Comparison of ENCODE assay signal across 17 cellular contexts in genomic region chr4:101724093-101724492, GRCh38.
DNase-seq lines count a peak whose midpoint lies in the region; ATAC-seq and TF ChIP-seq lines count a peak whose summit lies in the region.
"Had no signal": no experiment of that assay in that cellular context is flagged by ENCODE, and none has a peak within 500 bp of the region (broad histone marks: within the 10 kb centered on the region; RNA-seq: fewer than 3 reads in every experiment).

No MANE protein-coding gene starts in this region.

- peak overlapping the region; percentile 85 for H2AFZ ChIP-seq in OCI-LY1 (ENCODE audit: low read length)

- intact Hi-C loops in activated CD4-positive, alpha-beta memory T cell treated with anti-CD3 and anti-CD28 coated beads for 36 hours (cut with micrococcal nuclease) = no loop called here

- H3K9ac ChIP-seq in OCI-LY1 (ENCODE audit: low read length) (no peak overlapping the region), endodermal cell (ENCODE audit: extremely low read depth, low read length, poor library complexity, severe bottlenecking) (no peak overlapping the region)

- H3K9me3 ChIP-seq in OCI-LY1 (ENCODE audit: low read length) (no peaks in the 10 kb centered on the region), endodermal cell (ENCODE audit: control insufficient read depth, low read length) (no peaks in the 10 kb centered on the region)
- H3K9me3 ChIP-seq: gastrocnemius medialis had no signal

- no peaks in the 10 kb centered on the region for H3K9me2 ChIP-seq in OCI-LY1 (ENCODE audit: low read depth, low read length)

- peaks cover 12% of the 10 kb centered on the region for H3K4me1 ChIP-seq in OCI-LY1 (ENCODE audit: insufficient read depth, low read length, severe bottlenecking)
- H3K4me1 ChIP-seq in endodermal cell (ENCODE audit: control insufficient read depth, insufficient read depth, low read length) = no peaks in the 10 kb centered on the region
- H3K4me1 ChIP-seq: gastrocnemius medialis had no signal

- CTCF ChIA-PET in activated CD4-positive, alpha-beta memory T cell treated with anti-CD3 and anti-CD28 coated beads for 36 hours (lab: Charles Lee) = no interaction called here
- CTCF ChIA-PET in activated CD4-positive, alpha-beta memory T cell treated with anti-CD3 and anti-CD28 coated beads, Interleukin-2, amount 10 ng/mL, durations not matched to agents 7 days and 5 days (lab: Charles Lee) = no interaction called here

- H3K27ac ChIP-seq in OCI-LY1 (ENCODE audit: low read depth, low read length, poor library complexity, severe bottlenecking) (no peak overlapping the region), endodermal cell (ENCODE audit: low read depth, low read length) (no peak overlapping the region)
- H3K27ac ChIP-seq: gastrocnemius medialis, RWPE1 had no signal

- H3K27me3 Mint-ChIP-seq in activated CD4-positive, alpha-beta memory T cell treated with anti-CD3 and anti-CD28 coated beads for 36 hours = peaks cover 2% of the 10 kb centered on the region
- H3K27me3 Mint-ChIP-seq in activated CD4-positive, alpha-beta memory T cell treated with anti-CD3 and anti-CD28 coated beads, Interleukin-2, amount 10 ng/mL, durations not matched to agents 7 days and 5 days = no peaks in the 10 kb centered on the region
- no peaks in the 10 kb centered on the region for H3K27me3 Mint-ChIP-seq in endodermal cell (ENCODE audit: insufficient read depth)

- no peak overlapping the region for H3K27ac Mint-ChIP-seq in activated CD4-positive, alpha-beta memory T cell treated with anti-CD3 and anti-CD28 coated beads for 36 hours
- H3K27ac Mint-ChIP-seq in activated CD4-positive, alpha-beta memory T cell treated with anti-CD3 and anti-CD28 coated beads, Interleukin-2, amount 10 ng/mL, durations not matched to agents 7 days and 5 days = no peak overlapping the region
- H3K27ac Mint-ChIP-seq in endodermal cell = no peak overlapping the region

- peak; percentile 14 for DNase-seq in activated CD4-positive, alpha-beta memory T cell treated with anti-CD3 and anti-CD28 coated beads for 36 hours
- DNase-seq in activated CD4-positive, alpha-beta memory T cell treated with anti-CD3 and anti-CD28 coated beads, Interleukin-2, amount 10 ng/mL, durations not matched to agents 7 days and 5 days = no peak
- peak; percentile 73 for DNase-seq in putamen (ENCODE audit: low spot score)
- no peak for DNase-seq in GM13976 (ENCODE audit: low spot score)
- DNase-seq in endodermal cell = no peak
- DNase-seq: activated CD4-positive, alpha-beta T cell treated with anti-CD3 and anti-CD28 coated beads for 1 hour; aorta; gastrocnemius medialis; NCI-H524; stimulated activated CD4-positive, alpha-beta T cell treated with anti-CD3 and anti-CD28 coated beads, Interleukin-4, amount 100 ng/mL, for 24 hours; trophoblast cell had no signal

- H3K4me1 Mint-ChIP-seq in activated CD4-positive, alpha-beta memory T cell treated with anti-CD3 and anti-CD28 coated beads for 36 hours (ENCODE audit: low read depth) = peaks cover 8% of the 10 kb centered on the region
- H3K4me1 Mint-ChIP-seq in activated CD4-positive, alpha-beta memory T cell treated with anti-CD3 and anti-CD28 coated beads, Interleukin-2, amount 10 ng/mL, durations not matched to agents 7 days and 5 days = peaks cover 3% of the 10 kb centered on the region
- no peaks in the 10 kb centered on the region for H3K4me1 Mint-ChIP-seq in endodermal cell
- H3K4me1 Mint-ChIP-seq: neural crest cell had no signal

- H4K20me1 ChIP-seq in OCI-LY1 (ENCODE audit: insufficient read depth, low read length) = no peaks in the 10 kb centered on the region

- H3K4me3 Mint-ChIP-seq in activated CD4-positive, alpha-beta memory T cell treated with anti-CD3 and anti-CD28 coated beads for 36 hours = no peak overlapping the region
- H3K4me3 Mint-ChIP-seq in activated CD4-positive, alpha-beta memory T cell treated with anti-CD3 and anti-CD28 coated beads, Interleukin-2, amount 10 ng/mL, durations not matched to agents 7 days and 5 days = no peak overlapping the region
- no peak overlapping the region for H3K4me3 Mint-ChIP-seq in endodermal cell
- H3K4me3 Mint-ChIP-seq: neural crest cell had no signal

- H3K4me3 ChIP-seq in OCI-LY1 (ENCODE audit: low read depth, low read length, poor library complexity, severe bottlenecking) (peak overlapping the region; percentile 17), endodermal cell (ENCODE audit: low read length) (no peak overlapping the region)
- H3K4me3 ChIP-seq: gastrocnemius medialis, lung had no signal

- ATAC-seq in GM19467 (IDR thresholded peaks at IDR 0.05; ENCODE audit: unreplicated experiment) (peak; percentile 70), GM18858 (IDR thresholded peaks at IDR 0.05; ENCODE audit: unreplicated experiment) (no peak)
- ATAC-seq: gastrocnemius medialis had no signal

- TF ChIP-seq CTCF in OCI-LY1 (IDR thresholded peaks at IDR 0.05; ENCODE audit: low read length) (no peak), GM13976 (IDR thresholded peaks at IDR 0.05; ENCODE audit: borderline replicate concordance, control extremely low read depth, extremely low read depth, insufficient read depth, missing control alignments) (no peak), endodermal cell (conservative IDR thresholded peaks at IDR 0.05) (no peak)

- H3K27me3 ChIP-seq in OCI-LY1 (ENCODE audit: insufficient read depth, low read length) = no peaks in the 10 kb centered on the region
- H3K27me3 ChIP-seq in endodermal cell (ENCODE audit: control insufficient read depth, insufficient read depth, low read length, poor library complexity, severe bottlenecking) = no peaks in the 10 kb centered on the region
- H3K27me3 ChIP-seq: gastrocnemius medialis had no signal

- H3K9me3 Mint-ChIP-seq in activated CD4-positive, alpha-beta memory T cell treated with anti-CD3 and anti-CD28 coated beads for 36 hours = no peaks in the 10 kb centered on the region
- H3K9me3 Mint-ChIP-seq in activated CD4-positive, alpha-beta memory T cell treated with anti-CD3 and anti-CD28 coated beads, Interleukin-2, amount 10 ng/mL, durations not matched to agents 7 days and 5 days = no peaks in the 10 kb centered on the region
- no peaks in the 10 kb centered on the region for H3K9me3 Mint-ChIP-seq in endodermal cell
- H3K9me3 Mint-ChIP-seq: neural crest cell had no signal

- in situ Hi-C loops in GM13976 (cut with MboI; ENCODE audit: low sequenced_read_pairs, unreplicated experiment) = loop anchor here (25.0 kb wide), 1 partner anchor 562 kb away; no protein-coding TSS in a partner anchor

- H3K36me3 Mint-ChIP-seq in activated CD4-positive, alpha-beta memory T cell treated with anti-CD3 and anti-CD28 coated beads for 36 hours = no peaks in the 10 kb centered on the region
- H3K36me3 Mint-ChIP-seq in activated CD4-positive, alpha-beta memory T cell treated with anti-CD3 and anti-CD28 coated beads, Interleukin-2, amount 10 ng/mL, durations not matched to agents 7 days and 5 days (ENCODE audit: low read depth) = no peaks in the 10 kb centered on the region
- H3K36me3 Mint-ChIP-seq in endodermal cell (ENCODE audit: low read depth) = no peaks in the 10 kb centered on the region

- 86% methylated on average over 2 of the region's 2 CpGs; no CpG with 5 or more reads in 1 of the 2 experiments for WGBS in endodermal cell (ENCODE audit: insufficient coverage in 1 of 2, insufficient read length in 1 of 2), 2 experiments

- H3F3A ChIP-seq in OCI-LY1 (ENCODE audit: insufficient read depth, low read length) = no peaks in the 10 kb centered on the region

- POLR2A ChIA-PET in activated CD4-positive, alpha-beta memory T cell treated with anti-CD3 and anti-CD28 coated beads for 36 hours (lab: Charles Lee) = no interaction called here
- POLR2A ChIA-PET in activated CD4-positive, alpha-beta memory T cell treated with anti-CD3 and anti-CD28 coated beads, Interleukin-2, amount 10 ng/mL, durations not matched to agents 7 days and 5 days (lab: Charles Lee) = no interaction called here

- peak overlapping the region; percentile 57 for H3K4me2 ChIP-seq in OCI-LY1 (ENCODE audit: low read length)

- H3K79me2 ChIP-seq in OCI-LY1 (ENCODE audit: insufficient read depth, low read length) = no peaks in the 10 kb centered on the region

- H3K36me3 ChIP-seq in OCI-LY1 (ENCODE audit: insufficient read depth, low read length) (no peaks in the 10 kb centered on the region), endodermal cell (ENCODE audit: control insufficient read depth, insufficient read depth, low read length) (no peaks in the 10 kb centered on the region)
- H3K36me3 ChIP-seq: gastrocnemius medialis had no signal

Comparison
In these comparisons a context has a peak if more than half of its experiments do, and no peak if none do; other contexts are left out.
1. DNase-seq: peak in activated CD4-positive, alpha-beta memory T cell treated with anti-CD3 and anti-CD28 coated beads for 36 hours (single experiment) and putamen (single experiment); none in activated CD4-positive, alpha-beta memory T cell treated with anti-CD3 and anti-CD28 coated beads, Interleukin-2, amount 10 ng/mL, durations not matched to agents 7 days and 5 days (single experiment), GM13976 (single experiment) and endodermal cell (single experiment).